In genomic region chr10:72598769-72599701, GRCh38 we compare ENCODE assay signal across 19 cellular contexts. TPM values are rescaled to one million over a fixed set of nuclear protein-coding genes. Genes with fewer than 3 reads are reported as not detected.
DNase-seq lines count a peak whose midpoint lies in the region; ATAC-seq, FAIRE-seq and TF ChIP-seq lines count a peak whose summit lies in the region.
"Had no signal": no experiment of that assay in that cellular context is flagged by ENCODE, and none has a peak within 500 bp of the region (broad histone marks: within the 10 kb centered on the region; RNA-seq: fewer than 3 reads in every experiment).

No MANE protein-coding gene starts in this region.

- no peak overlapping the region for H3K4me3 Mint-ChIP-seq in nephron progenitor cell
- H3K4me3 Mint-ChIP-seq in activated T-helper 17 cell treated with anti-CD3 and anti-CD28 coated beads, Interleukin-2, amount 50 U/mL, for 72 hours: no peak overlapping the region

- 0 out of 2 replicates have a peak overlapping the region, but pooled peaks have one; percentile 28 for H2AK5ac ChIP-seq in H1 (ENCODE audit: low read depth, low read length)

- no peaks in the 10 kb centered on the region for H3K9me3 ChIP-seq in H1 (ENCODE audit: insufficient read depth in 2 of 2, low read depth in 1 of 2, low read length in 1 of 2)
- H3K9me3 ChIP-seq in MM.1S (replicated peaks; ENCODE audit: insufficient read depth, low read length): no peaks in the 10 kb centered on the region
- H3K9me3 ChIP-seq in esophagus muscularis mucosa: no peaks in the 10 kb centered on the region
- H3K9me3 ChIP-seq: A549, MG63 had no signal

- ATAC-seq in activated T-helper 17 cell treated with anti-CD3 and anti-CD28 coated beads, Interleukin-2, amount 50 U/mL, for 72 hours (replicated peaks): no peak
- ATAC-seq: A549 had no signal

- H4K5ac ChIP-seq in H1 (ENCODE audit: insufficient read length, low read depth, low read length): no peak overlapping the region

- no peaks in the 10 kb centered on the region for H3K9me2 ChIP-seq in MM.1S (replicated peaks; ENCODE audit: insufficient read depth, low read length)

- H3K18ac ChIP-seq in H1 (ENCODE audit: extremely low read depth, low read length): 0 out of 2 replicates have a peak overlapping the region, but pooled peaks have one; percentile 19

- peaks cover 0 to 4% (median 2%) of the 10 kb centered on the region in 4 experiments; a peak in 3 of 7 replicates for H3K4me1 ChIP-seq in H1 (replicated peaks in 1 of 4; ENCODE audit: control insufficient read depth in 3 of 4, insufficient read depth in 4 of 4, low read length in 3 of 4)
- peaks cover 5% of the 10 kb centered on the region for H3K4me1 ChIP-seq in MM.1S (ENCODE audit: low read length)
- H3K4me1 ChIP-seq in esophagus muscularis mucosa: no peaks in the 10 kb centered on the region
- H3K4me1 ChIP-seq: A549 had no signal

- WGBS in H1 (ENCODE audit: extremely low coverage in 1 of 2, insufficient coverage in 1 of 2, insufficient read length in 1 of 2, insufficient replicate concordance in 2 of 2, low coverage in 1 of 2, low lambda C conversion rate in 2 of 2, missing lambda C conversion rate in 1 of 2), 2 experiments: 79% methylated on average over 4 of the region's 4 CpGs; no CpG with 5 or more reads in 1 of the 2 experiments
- WGBS in esophagus muscularis mucosa: 67% methylated on average over 4 of the region's 4 CpGs

- H3K4ac ChIP-seq in H1 (replicated peaks; ENCODE audit: insufficient read length, low read depth, low read length): no peak overlapping the region

- H3K9me3 Mint-ChIP-seq in nephron progenitor cell: peaks cover 1% of the 10 kb centered on the region
- no peaks in the 10 kb centered on the region for H3K9me3 Mint-ChIP-seq in activated T-helper 17 cell treated with anti-CD3 and anti-CD28 coated beads, Interleukin-2, amount 50 U/mL, for 72 hours

- no peak overlapping the region for H3K14ac ChIP-seq in H1 (ENCODE audit: insufficient read length)

- CTCF ChIA-PET in H1 (lab: Charles Lee; ENCODE audit: partially characterized antibody): interaction anchor here (0.6 to 1.0 kb wide), 2 partner anchors 77 to 172 kb away, joined by 3 read pairs; no protein-coding TSS in a partner anchor

- peak overlapping the region; percentile 20; the same call in 1 of the 2 replicates for H2BK12ac ChIP-seq in H1 (ENCODE audit: low read depth, low read length)

- H3K27me3 ChIP-seq in H1 (replicated peaks in 1 of 4; ENCODE audit: control insufficient read depth in 3 of 4, extremely low read depth in 1 of 4, insufficient read depth in 3 of 4, low read length in 3 of 4): no peaks in the 10 kb centered on the region
- no peaks in the 10 kb centered on the region for H3K27me3 ChIP-seq in MM.1S (replicated peaks; ENCODE audit: insufficient read depth, low read length)
- no peaks in the 10 kb centered on the region for H3K27me3 ChIP-seq in esophagus muscularis mucosa
- H3K27me3 ChIP-seq: MG63 had no signal

- DNase-seq in ELF-1 (ENCODE audit: low read depth, low spot score) (peak; percentile 15), SK-N-DZ (ENCODE audit: low spot score) (peak; percentile 68), H1 (ENCODE audit: low read depth in 1 of 2, low spot score in 2 of 2) (peak in 1 of 2 experiments; percentile 13), nephron progenitor cell (no peak), MM.1S (no peak), SHP77 (lab: John Stamatoyannopoulos, UW) (no peak), esophagus muscularis mucosa (ENCODE audit: extremely low spot score) (no peak)
- DNase-seq: COR-L47; Karpas-422; MG63; NCI-H1105; NCI-H1694 treated with DMSO at 0.1 percent for 48 hours; NCI-H446; NCI-H69; NK-92 treated with Interleukin-12 subunit alpha and Interleukin-12 subunit beta, amount 100 ng/mL, for 24 hours; SIG-M5 had no signal

- no peak overlapping the region for H2BK20ac ChIP-seq in H1 (ENCODE audit: low read length)

- H3K4me2 ChIP-seq in H1 (ENCODE audit: insufficient read depth in 1 of 2, low read depth in 2 of 2, low read length in 2 of 2): 0 out of 4 replicates have a peak overlapping the region, but pooled peaks of 1 of the 2 experiments have one; percentile 24
- no peak overlapping the region for H3K4me2 ChIP-seq in MM.1S (ENCODE audit: low read depth, low read length)
- H3K4me2 ChIP-seq: A549 had no signal

- TF ChIP-seq CTCF in H1 (IDR thresholded peaks at IDR 0.05; ENCODE audit: control extremely low read depth in 1 of 3, insufficient read depth in 1 of 3, low read depth in 1 of 3, low read length in 3 of 3) (no peak), nephron progenitor cell (IDR thresholded peaks at IDR 0.05) (no peak), MM.1S (IDR thresholded peaks at IDR 0.05; ENCODE audit: low read length) (no peak), esophagus muscularis mucosa (IDR thresholded peaks at IDR 0.05) (no peak)

- peaks cover 3% of the 10 kb centered on the region for H3K27me3 Mint-ChIP-seq in nephron progenitor cell (ENCODE audit: low read depth, poor library complexity)
- no peaks in the 10 kb centered on the region for H3K27me3 Mint-ChIP-seq in activated T-helper 17 cell treated with anti-CD3 and anti-CD28 coated beads, Interleukin-2, amount 50 U/mL, for 72 hours

- peak overlapping the region; percentile 58 for H3K27ac Mint-ChIP-seq in nephron progenitor cell
- H3K27ac Mint-ChIP-seq in activated T-helper 17 cell treated with anti-CD3 and anti-CD28 coated beads, Interleukin-2, amount 50 U/mL, for 72 hours: no peak overlapping the region

- no peaks in the 10 kb centered on the region for H3K79me1 ChIP-seq in H1 (ENCODE audit: low read depth, low read length)

- H3K4me3 ChIP-seq in H1 (ENCODE audit: extremely low read depth in 1 of 4, insufficient read depth in 2 of 4, low read depth in 3 of 4, low read length in 4 of 4): no peak overlapping the region
- H3K4me3 ChIP-seq in MM.1S (ENCODE audit: low read length): no peak overlapping the region
- no peak overlapping the region for H3K4me3 ChIP-seq in esophagus muscularis mucosa
- H3K4me3 ChIP-seq: A549, MG63 had no signal

- POLR2A ChIA-PET in H1 (lab: Charles Lee; ENCODE audit: partially characterized antibody): no interaction called here

- H3F3A ChIP-seq in MM.1S (ENCODE audit: insufficient read depth, low read length): 0 out of 2 replicates have a peak, but pooled peaks cover 7% of the 10 kb centered on the region

- no peak overlapping the region for H3K23ac ChIP-seq in H1 (ENCODE audit: insufficient read length)

- no peaks in the 10 kb centered on the region for H3K4me1 Mint-ChIP-seq in nephron progenitor cell
- peaks cover 10% of the 10 kb centered on the region for H3K4me1 Mint-ChIP-seq in activated T-helper 17 cell treated with anti-CD3 and anti-CD28 coated beads, Interleukin-2, amount 50 U/mL, for 72 hours

- no peak overlapping the region for H4K8ac ChIP-seq in H1 (ENCODE audit: extremely low read depth, insufficient read depth, low read length)

- intact Hi-C loops in esophagus muscularis mucosa (cut with DNase I): no loop called here

- H2BK120ac ChIP-seq in H1 (replicated peaks; ENCODE audit: low read depth, low read length): no peak overlapping the region

- no peak overlapping the region for H2BK15ac ChIP-seq in H1 (ENCODE audit: low read length)

- H2BK5ac ChIP-seq in H1 (ENCODE audit: low read depth, low read length): peak overlapping the region; percentile 40; the same call in 1 of the 2 replicates

- TF ChIP-seq POLR2A in H1 (IDR thresholded peaks at IDR 0.05; ENCODE audit: control extremely low read depth in 1 of 2, low read depth in 2 of 2, low read length in 2 of 2) (no peak), esophagus muscularis mucosa (IDR thresholded peaks at IDR 0.05; ENCODE audit: low read depth) (no peak)

- no peak overlapping the region for H4K91ac ChIP-seq in H1 (replicated peaks; ENCODE audit: insufficient read length, low read length)

- H3K79me2 ChIP-seq in H1 (ENCODE audit: control insufficient read depth in 1 of 2, insufficient read depth in 2 of 2, low read length in 2 of 2) (peaks cover 0 to 18% of the 10 kb centered on the region in 2 experiments; a peak in 1 of 4 replicates), MM.1S (ENCODE audit: low read length) (peaks cover 6% of the 10 kb centered on the region)

- H3K27ac ChIP-seq in H1 (ENCODE audit: low read depth, low read length) (no peak overlapping the region), MM.1S (ENCODE audit: low read length) (no peak overlapping the region), esophagus muscularis mucosa (replicated peaks in 1 of 4) (no peak overlapping the region)
- H3K27ac ChIP-seq: A549, C4-2B had no signal

- TF ChIP-seq EP300 in H1 (IDR thresholded peaks at IDR 0.05; ENCODE audit: borderline replicate concordance in 1 of 2, low read depth in 2 of 2, low read length in 2 of 2): no peak
- TF ChIP-seq EP300 in esophagus muscularis mucosa (IDR thresholded peaks at IDR 0.05): no peak

- H3K36me3 Mint-ChIP-seq in nephron progenitor cell (ENCODE audit: low read depth): peaks cover 34% of the 10 kb centered on the region
- peaks cover 19% of the 10 kb centered on the region for H3K36me3 Mint-ChIP-seq in activated T-helper 17 cell treated with anti-CD3 and anti-CD28 coated beads, Interleukin-2, amount 50 U/mL, for 72 hours (ENCODE audit: low read depth)

- FAIRE-seq in H1 (lab: Jason Lieb, UNC): no peak
- FAIRE-seq: A549 had no signal

- H3K56ac ChIP-seq in H1 (replicated peaks; ENCODE audit: insufficient read length, low read depth, low read length): no peak overlapping the region

- peaks cover 0 to 2% of the 10 kb centered on the region in 2 experiments for H4K20me1 ChIP-seq in H1 (replicated peaks in 1 of 2; ENCODE audit: control insufficient read depth in 1 of 2, insufficient read depth in 2 of 2, low read length in 2 of 2)
- H4K20me1 ChIP-seq in MM.1S (ENCODE audit: insufficient read depth, low read length): no peaks in the 10 kb centered on the region

- H2AFZ ChIP-seq in H1 (ENCODE audit: low read length) (no peak overlapping the region), MM.1S (ENCODE audit: low read length) (no peak overlapping the region)

- no peaks in the 10 kb centered on the region for H3K23me2 ChIP-seq in H1 (ENCODE audit: low read depth, low read length)

- no peak for TF ChIP-seq RAD21 in H1 (IDR thresholded peaks at IDR 0.05 in 1 of 2, conservative IDR thresholded peaks at IDR 0.05 in 1 of 2; ENCODE audit: low read depth in 2 of 2, low read length in 2 of 2)

- H3K9ac ChIP-seq in H1 (replicated peaks in 1 of 4; ENCODE audit: extremely low read depth in 1 of 4, low read depth in 3 of 4, low read length in 3 of 4) (peak overlapping the region in 1 of 4 experiments; percentile 21; a peak in 1 of 7 replicates), MM.1S (ENCODE audit: low read length) (no peak overlapping the region)

- H3K36me3 ChIP-seq in H1 (ENCODE audit: control insufficient read depth in 2 of 4, insufficient read depth in 4 of 4, low read length in 3 of 4) (no peaks in the 10 kb centered on the region), MM.1S (replicated peaks; ENCODE audit: insufficient read depth, low read length) (no peaks in the 10 kb centered on the region), esophagus muscularis mucosa (no peaks in the 10 kb centered on the region)
- H3K36me3 ChIP-seq: MG63 had no signal

RNA-seq across cellular contexts. Expression of gene MICU1, which starts 26.8 kb away (rescaled TPM):
- 72.0 and 73.3 TPM in 2 replicates for polyA plus RNA-seq in SK-N-DZ (2014; cell fraction: cytosol; rRNA removed)
- polyA plus RNA-seq in SK-N-DZ (2014; cell fraction: nucleus; rRNA removed): 18.2 and 23.8 TPM in 2 replicates
- 36.1 and 36.7 TPM in 2 replicates for total RNA-seq in H1 (2021; fragmentation: NEBNext Ultra II Directional; extraction: Animal tissue kit (Norgen Biotek cat#: 25700))
- 18.0 and 18.5 TPM in 2 replicates for polyA plus RNA-seq in H1 (2011; rRNA removed)
- 17.4 TPM for polyA plus RNA-seq in H1 (2011; cell fraction: cytosol; rRNA removed)
- 15.0 TPM for polyA plus RNA-seq in H1 (2011; cell fraction: nucleus; rRNA removed)
- 31.1 to 32.1 TPM (median 31.4 TPM) in 4 replicates for polyA plus RNA-seq in H1 (2012, experiment 1 of 2)
- polyA plus RNA-seq in H1 (2012, experiment 2 of 2): 11.7 TPM
- 24.8 TPM for polyA plus RNA-seq in H1 (2013, experiment 1 of 2)
- 24.5 TPM for polyA plus RNA-seq in H1 (2013, experiment 2 of 2)
- 19.2 and 21.0 TPM in 2 replicates for polyA minus RNA-seq in H1 (2011; rRNA and poly(A)+ RNA removed)
- polyA minus RNA-seq in H1 (2011; cell fraction: cytosol; rRNA and poly(A)+ RNA removed): 6.9 TPM
- 29.0 TPM for polyA minus RNA-seq in H1 (2011; cell fraction: nucleus; rRNA and poly(A)+ RNA removed)
- total RNA-seq in activated T-helper 17 cell treated with anti-CD3 and anti-CD28 coated beads, Interleukin-2, amount 50 U/mL, for 72 hours: 10 to 100 TPM; 31.4 to 36.6 TPM
- 10 to 100 TPM; 31.6 to 39.7 (median 35.0) TPM for total RNA-seq in esophagus muscularis mucosa

Comparison
In these comparisons a context has a peak if more than half of its experiments do, and no peak if none do; other contexts are left out.
1. DNase-seq: peak in ELF-1 (single experiment) and SK-N-DZ (single experiment); none in nephron progenitor cell (single experiment), MM.1S (single experiment), SHP77 (0 of 2) and esophagus muscularis mucosa (single experiment).